Comparison of ENCODE assay signal across 8 cellular contexts in the genomic region with DNA sequence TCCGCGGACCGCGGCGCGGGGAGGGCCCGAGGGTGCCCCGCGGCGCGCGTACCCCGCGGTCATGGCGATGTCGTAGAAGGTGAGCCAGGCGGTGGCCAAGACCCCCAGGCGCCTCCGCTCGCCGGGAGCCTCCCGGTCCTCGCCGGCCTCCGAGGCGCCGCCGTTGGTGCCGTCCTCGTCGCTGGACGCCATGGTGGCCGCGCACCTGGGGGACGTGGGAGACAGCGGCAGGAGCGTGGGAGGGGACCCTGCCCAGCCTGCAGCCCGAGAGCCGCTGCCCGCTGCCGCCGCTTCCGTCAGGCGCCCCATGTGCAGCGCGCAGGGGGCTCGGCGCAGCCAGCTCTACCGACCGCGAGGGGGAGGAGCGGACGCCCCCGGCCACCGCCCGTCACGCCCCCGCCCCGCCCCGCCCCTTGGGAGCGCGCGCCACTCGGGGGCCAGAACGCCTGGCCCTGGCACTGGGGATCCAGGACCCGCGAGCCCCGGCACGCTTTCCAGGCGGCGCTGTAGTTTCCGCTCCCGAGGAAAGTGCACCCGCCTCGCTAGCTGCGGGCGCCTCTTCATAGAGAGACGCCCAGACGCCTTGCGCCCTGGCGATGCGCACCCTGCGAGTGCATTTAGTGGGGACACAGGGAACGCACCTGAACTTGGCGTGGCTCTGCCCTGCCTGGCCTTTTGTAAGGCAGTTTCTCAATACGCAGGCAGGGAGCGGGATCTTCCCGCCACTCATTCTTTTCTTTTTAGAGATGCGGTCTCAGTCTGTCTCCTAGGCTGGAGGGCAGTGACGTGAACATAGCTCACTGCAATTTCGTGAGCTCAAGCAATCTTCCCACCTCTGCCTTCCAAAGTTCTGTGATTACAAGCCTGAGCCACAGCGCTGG. TPM values are rescaled to one million over a fixed set of nuclear protein-coding genes. Genes with fewer than 3 reads are reported as not detected.
DNase-seq lines count a peak whose midpoint lies in the region; ATAC-seq and TF ChIP-seq lines count a peak whose summit lies in the region.

A gene with protein sequence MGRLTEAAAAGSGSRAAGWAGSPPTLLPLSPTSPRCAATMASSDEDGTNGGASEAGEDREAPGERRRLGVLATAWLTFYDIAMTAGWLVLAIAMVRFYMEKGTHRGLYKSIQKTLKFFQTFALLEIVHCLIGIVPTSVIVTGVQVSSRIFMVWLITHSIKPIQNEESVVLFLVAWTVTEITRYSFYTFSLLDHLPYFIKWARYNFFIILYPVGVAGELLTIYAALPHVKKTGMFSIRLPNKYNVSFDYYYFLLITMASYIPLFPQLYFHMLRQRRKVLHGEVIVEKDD (minus strand): TSS at position 344 of the 881 bp plus-strand sequence. CDS start 35 bp downstream, at position 309.

- H3K4me3 ChIP-seq in heart right ventricle (peak within 1 kb of the TSS; percentile 58 to 92 (median 84)), aorta (ENCODE audit: low read length in 2 of 2) (peak within 1 kb of the TSS; percentile 86 to 94)

- peak within 1 kb of the TSS; percentile 87 for H3K9ac ChIP-seq in ES-I3 (ENCODE audit: low read depth, low read length)

- H3K27me3 Mint-ChIP-seq in IgD-negative memory B cell = peaks cover 27% of the 10 kb centered on the region

- 0% methylated on average over 84 to 92 of the region's 92 CpGs for WGBS in heart right ventricle, 2 donors
- 0% methylated on average over 67 to 92 of the region's 92 CpGs for WGBS in aorta, 2 donors

- H3K4me1 ChIP-seq in ES-I3 (ENCODE audit: insufficient read depth, low read length) (no peaks in the 10 kb centered on the region), heart right ventricle (peaks cover 0 to 28% (median 6%) of the 10 kb centered on the region in 9 donors), aorta (ENCODE audit: control insufficient read depth in 1 of 2, insufficient read depth in 2 of 2, low read length in 2 of 2) (peaks cover 0 to 5% of the 10 kb centered on the region in 2 donors)

- H3K27ac Mint-ChIP-seq in IgD-negative memory B cell = no peak within 1 kb of the TSS

- no peaks in the 10 kb centered on the region for H3K36me3 Mint-ChIP-seq in IgD-negative memory B cell

- H3K9me3 ChIP-seq in ES-I3 (ENCODE audit: control insufficient read depth, insufficient read depth, low read length) = no peaks in the 10 kb centered on the region
- H3K9me3 ChIP-seq in heart right ventricle = no peaks in the 10 kb centered on the region
- no peaks in the 10 kb centered on the region for H3K9me3 ChIP-seq in aorta (ENCODE audit: control insufficient read depth, low read length)

- peak in 5 of 9 donors; percentile 10 to 51 (median 40) for TF ChIP-seq CTCF in heart right ventricle (IDR thresholded peaks at IDR 0.05)

- no peaks in the 10 kb centered on the region for H3K36me3 ChIP-seq in ES-I3 (ENCODE audit: insufficient read depth, low read length)
- peaks cover 0 to 14% (median 0%) of the 10 kb centered on the region in 9 donors for H3K36me3 ChIP-seq in heart right ventricle
- no peaks in the 10 kb centered on the region for H3K36me3 ChIP-seq in aorta (ENCODE audit: control insufficient read depth in 1 of 2, insufficient read depth in 2 of 2, low read length in 1 of 2)

- ATAC-seq in GM21529 (IDR thresholded peaks at IDR 0.05; ENCODE audit: unreplicated experiment) (peak; percentile 67), heart right ventricle (peak; percentile 80 to 92 (median 86)), aorta (ENCODE audit: low FRiP score) (peak; percentile 90)

- intact Hi-C loops in heart right ventricle (cut with DNase I) = no loop called here
- intact Hi-C loops in posterior vena cava (cut with DNase I) = no loop called here
- intact Hi-C loops in aorta (cut with DNase I) = loop anchor here (1.0 to 10.0 kb wide), 2 partner anchors 27 to 48 kb away; partner anchors contain the start of gene STAM (in 1 of the 2)

- H3K4me3 Mint-ChIP-seq in IgD-negative memory B cell = peak within 1 kb of the TSS; percentile 82 to 94 (median 88)

- DNase-seq in SW 1271 (lab: John Stamatoyannopoulos, UW) (peak; percentile 43 to 50), amniotic stem cell (lab: John Stamatoyannopoulos, UW) (peak; percentile 38), heart right ventricle (peak; percentile 68 to 73), posterior vena cava (ENCODE audit: low spot score) (peak; percentile 86), aorta (peak; percentile 69 to 91)

- H3K4me1 Mint-ChIP-seq in IgD-negative memory B cell = peaks cover 5 to 8% (median 7%) of the 10 kb centered on the region in 3 donors

- H3K27ac ChIP-seq in heart right ventricle = peak within 1 kb of the TSS; percentile 83 to 98 (median 96)
- H3K27ac ChIP-seq in aorta (ENCODE audit: low read depth in 1 of 2, low read length in 2 of 2) = peak within 1 kb of the TSS; percentile 85 to 97

- H3K27me3 ChIP-seq in heart right ventricle = peaks cover 0 to 21% (median 0%) of the 10 kb centered on the region in 7 donors
- H3K27me3 ChIP-seq in aorta (ENCODE audit: control insufficient read depth in 1 of 2, insufficient read depth in 2 of 2, low read length in 1 of 2) = no peaks in the 10 kb centered on the region

- no peaks in the 10 kb centered on the region for H3K9me3 Mint-ChIP-seq in IgD-negative memory B cell

RNA-seq across cellular contexts. Expression of the gene that starts here (rescaled TPM):
- not detected for polyA plus RNA-seq in IgD-negative memory B cell
- 100 to 1,000 TPM; 133 to 227 (median 170) TPM for total RNA-seq in heart right ventricle
- 100 to 1,000 TPM; 109 to 242 TPM for polyA plus RNA-seq in heart right ventricle
- total RNA-seq in posterior vena cava = 10 to 100 TPM; 51.3 to 83.0 TPM
- 100 to 1,000 TPM in 1 of 2 donors, 10 to 100 TPM in 1; 52.8 to 103 TPM for total RNA-seq in aorta
- 10 to 100 TPM; 38.6 to 39.1 TPM for polyA plus RNA-seq in aorta

Comparison
In these comparisons a context has a peak if more than half of its experiments do, and no peak if none do; other contexts are left out.
1. Peak in every context shown above with its lines: DNase-seq, ATAC-seq, H3K4me3 ChIP-seq and H3K27ac ChIP-seq.
2. RNA of the gene that starts here (polyA plus RNA-seq): 109 to 242 TPM in heart right ventricle and 38.6 to 39.1 TPM in aorta; not detected in IgD-negative memory B cell (single experiment); every median in the first group is over 10 times any median in the second.
3. intact Hi-C loops: an anchor here in aorta (1.0 to 10.0 kb wide); none called in heart right ventricle and posterior vena cava.